8 cellular contexts compared by ENCODE assay signal in genomic region chr6:57172136-57173055, GRCh38. TPM values are rescaled to one million over a fixed set of nuclear protein-coding genes. Genes with fewer than 3 reads are reported as not detected.
A peak's percentile ranks its signal among the peaks of the same experiment; 100 is the strongest.
DNase-seq lines count a peak whose midpoint lies in the region; ATAC-seq, FAIRE-seq and TF ChIP-seq lines count a peak whose summit lies in the region.

TSS of gene BAG2 (plus strand) at chr6:57172326. CDS start at chr6:57172698, 372 bp downstream.

- no peak for TF ChIP-seq CTCF in WI38 (IDR thresholded peaks at IDR 0.05; ENCODE audit: low read depth, low read length)
- TF ChIP-seq CTCF in bronchial epithelial cell (IDR thresholded peaks at IDR 0.05; ENCODE audit: insufficient read depth, low read length, severe bottlenecking) = peak; percentile 48

- H3K27me3 Mint-ChIP-seq in immature natural killer cell (ENCODE audit: low read depth in 3 of 3) = peaks cover 0 to 1% (median 0%) of the 10 kb centered on the region in 3 donors

- in situ Hi-C loops in ACHN (cut with HindIII; ENCODE audit: low pct_ligation_motif_present, low pct_unique_long_range_greater_than_20kb, low sequenced_read_pairs) = no loop called here

- no peaks in the 10 kb centered on the region for H3K27me3 ChIP-seq in bronchial epithelial cell (ENCODE audit: control insufficient read depth, insufficient read depth, low read length)

- peak within 1 kb of the TSS; percentile 88 to 98 (median 94) for H3K27ac Mint-ChIP-seq in immature natural killer cell

- peaks cover under 1 to 1% (median under 1%) of the 10 kb centered on the region in 3 donors for H3K36me3 Mint-ChIP-seq in immature natural killer cell

- ATAC-seq in GM18861 (IDR thresholded peaks at IDR 0.05; ENCODE audit: unreplicated experiment) (peak; percentile 88), HG03095 (IDR thresholded peaks at IDR 0.05; ENCODE audit: unreplicated experiment) (peak; percentile 89)

- peak within 1 kb of the TSS; percentile 92 for H3K4me3 ChIP-seq in WI38 (ENCODE audit: low read depth, low read length)
- peak within 1 kb of the TSS; percentile 54 for H3K4me3 ChIP-seq in bronchial epithelial cell (ENCODE audit: low read depth, low read length)

- no peaks in the 10 kb centered on the region for H3K36me3 ChIP-seq in bronchial epithelial cell (ENCODE audit: control insufficient read depth, insufficient read depth, low read length)

- no peak for FAIRE-seq in bronchial epithelial cell (lab: Jason Lieb, UNC)

- H3K9me3 Mint-ChIP-seq in immature natural killer cell = no peaks in the 10 kb centered on the region

- DNase-seq in ACHN (peak; percentile 88), NCI-H2227 (lab: John Stamatoyannopoulos, UW; ENCODE audit: unreplicated experiment) (peak; percentile 80), bronchial epithelial cell (ENCODE audit: low read depth) (peak; percentile 47), immature natural killer cell (peak; percentile 89 to 91 (median 90)), smooth muscle cell of the brain vasculature (ENCODE audit: low read depth, low spot score) (peak; percentile 58)

- H3K4me3 Mint-ChIP-seq in immature natural killer cell = peak within 1 kb of the TSS; percentile 91 to 97 (median 95)

- peaks cover 18 to 31% of the 10 kb centered on the region in 2 donors for H3K4me1 Mint-ChIP-seq in immature natural killer cell

RNA-seq across cellular contexts. Expression of gene BAG2, which starts in this region (rescaled TPM):
- 1.7 and 2.1 TPM in 2 replicates for total RNA-seq in bronchial epithelial cell
- polyA plus RNA-seq in immature natural killer cell = 1 to 10 TPM; 1.2 to 1.8 (median 1.7) TPM

Comparison
In these comparisons a context has a peak if more than half of its experiments do, and no peak if none do; other contexts are left out.
1. Peak in every context shown above with its lines: DNase-seq, ATAC-seq and H3K4me3 ChIP-seq.